Comparison of ENCODE assay signal across 18 cellular contexts in the genomic region with DNA sequence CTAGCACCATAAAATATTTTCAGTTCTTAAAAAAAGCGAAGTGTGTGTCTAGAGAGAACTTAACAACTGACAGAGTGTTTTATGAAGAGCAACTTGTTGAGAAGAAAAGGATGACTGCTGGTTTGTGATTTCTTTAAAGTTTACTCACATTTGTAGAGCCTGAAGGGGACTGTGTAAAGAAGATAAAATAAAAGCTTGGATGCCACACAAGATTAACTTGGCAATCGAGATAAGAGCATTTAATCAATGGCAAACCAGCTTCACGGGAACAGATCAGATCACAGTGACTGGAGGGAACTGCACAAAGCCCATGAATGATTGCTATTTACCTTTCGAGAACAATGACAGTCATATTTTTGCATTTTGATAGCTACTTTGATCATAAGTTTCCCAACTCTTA.
DNase-seq lines count a peak whose midpoint lies in the region; ATAC-seq, FAIRE-seq and TF ChIP-seq lines count a peak whose summit lies in the region.
"Had no signal": no experiment of that assay in that cellular context is flagged by ENCODE, and none has a peak within 500 bp of the region (broad histone marks: within the 10 kb centered on the region; RNA-seq: fewer than 3 reads in every experiment).

No MANE protein-coding gene starts in this region.

- H3K27me3 ChIP-seq in GM23338 (ENCODE audit: insufficient read depth) = no peaks in the 10 kb centered on the region
- no peaks in the 10 kb centered on the region for H3K27me3 ChIP-seq in K562 (ENCODE audit: control insufficient read depth in 2 of 2, insufficient read depth in 2 of 2, low read length in 2 of 2)
- H3K27me3 ChIP-seq in neural progenitor cell = no peaks in the 10 kb centered on the region

- BruUV-seq in K562 (replicated peaks; lab: Mats Ljungman, UMichigan) = no TSS peak

- H3K27ac ChIP-seq in GM23338 (ENCODE audit: low read depth) (no peak overlapping the region), K562 (ENCODE audit: extremely low read depth, low read depth, low read length) (no peak overlapping the region), neural progenitor cell (no peak overlapping the region)
- H3K27ac ChIP-seq: 22Rv1, A549, C4-2B had no signal

- no peak for TF ChIP-seq EP300 in K562 (IDR thresholded peaks at IDR 0.05; ENCODE audit: low read length)

- WGBS in K562 (ENCODE audit: insufficient coverage, low coverage, missing lambda C conversion rate) = 3% methylated on average over 4 of the region's 4 CpGs

- H3K27ac Mint-ChIP-seq in GM23338 (0 out of 2 replicates have a peak overlapping the region, but pooled peaks have one; percentile 54), neural progenitor cell (no peak overlapping the region)
- H3K27ac Mint-ChIP-seq: CD4-positive, alpha-beta T cell had no signal

- no peaks in the 10 kb centered on the region for H3K36me3 Mint-ChIP-seq in GM23338 (ENCODE audit: low read depth)
- H3K36me3 Mint-ChIP-seq in neural progenitor cell = no peaks in the 10 kb centered on the region

- H3K4me2 ChIP-seq in GM23338 = no peak overlapping the region
- no peak overlapping the region for H3K4me2 ChIP-seq in K562 (ENCODE audit: insufficient read depth, low read length)
- H3K4me2 ChIP-seq in neural progenitor cell = no peak overlapping the region
- H3K4me2 ChIP-seq: A549 had no signal

- H3K4me1 Mint-ChIP-seq in GM23338 (no peaks in the 10 kb centered on the region), neural progenitor cell (no peaks in the 10 kb centered on the region)

- no peak overlapping the region for H3K4me3 Mint-ChIP-seq in GM23338
- H3K4me3 Mint-ChIP-seq in neural progenitor cell = no peak overlapping the region
- H3K4me3 Mint-ChIP-seq: CD4-positive, alpha-beta T cell had no signal

- H3K27me3 Mint-ChIP-seq in GM23338 (ENCODE audit: insufficient read depth, low read depth, poor library complexity) (no peaks in the 10 kb centered on the region), neural progenitor cell (ENCODE audit: insufficient read depth, low read depth) (no peaks in the 10 kb centered on the region)
- H3K27me3 Mint-ChIP-seq: CD4-positive, alpha-beta T cell had no signal

- H3K4me3 ChIP-seq in GM23338 = no peak overlapping the region
- no peak overlapping the region for H3K4me3 ChIP-seq in K562
- no peak overlapping the region for H3K4me3 ChIP-seq in neural progenitor cell
- H3K4me3 ChIP-seq: A549, HAP-1 had no signal

- POLR2A ChIA-PET in K562 (lab: Yijun Ruan, JAX) = interaction anchor here (0.6 to 0.9 kb wide), 2 partner anchors 9 to 316 kb away, joined by 3 to 4 read pairs; no protein-coding TSS in a partner anchor

- no peaks in the 10 kb centered on the region for H3K9me1 ChIP-seq in K562 (ENCODE audit: control insufficient read depth, insufficient read depth, low read length)

- no peak for TF ChIP-seq RAD21 in K562 (CRISPR knock-in tag; conservative IDR thresholded peaks at IDR 0.05 in 1 of 2, IDR thresholded peaks at IDR 0.05 in 1 of 2)

- no peaks in the 10 kb centered on the region for H3K4me1 ChIP-seq in GM23338 (ENCODE audit: insufficient read depth)
- no peaks in the 10 kb centered on the region for H3K4me1 ChIP-seq in K562 (replicated peaks in 1 of 2; ENCODE audit: control insufficient read depth in 2 of 2, insufficient read depth in 2 of 2, low read length in 2 of 2)
- no peaks in the 10 kb centered on the region for H3K4me1 ChIP-seq in neural progenitor cell
- H3K4me1 ChIP-seq: A549, Caco-2, HAP-1 had no signal

- no peak for FAIRE-seq in K562 (lab: Jason Lieb, UNC)
- FAIRE-seq: A549, G401.6, GM12891, GM19239 had no signal

- no peaks in the 10 kb centered on the region for H3K9me3 Mint-ChIP-seq in GM23338
- no peaks in the 10 kb centered on the region for H3K9me3 Mint-ChIP-seq in neural progenitor cell

- H3F3A ChIP-seq in GM23338 (replicated peaks; ENCODE audit: low read depth) (no peaks in the 10 kb centered on the region), neural progenitor cell (ENCODE audit: low read depth) (no peaks in the 10 kb centered on the region)

- H3K79me2 ChIP-seq in GM23338 (replicated peaks; ENCODE audit: insufficient read depth) (no peaks in the 10 kb centered on the region), K562 (ENCODE audit: control insufficient read depth, insufficient read depth, low read length) (no peaks in the 10 kb centered on the region), neural progenitor cell (ENCODE audit: low read depth) (no peaks in the 10 kb centered on the region)

- in situ Hi-C loops in K562 (cut with MboI) = no loop called here

- H3K9ac ChIP-seq in K562 (ENCODE audit: insufficient read depth in 1 of 2, low read depth in 2 of 2, low read length in 2 of 2) (no peak overlapping the region), neural progenitor cell (no peak overlapping the region)

- H3K9me2 ChIP-seq in GM23338 (ENCODE audit: insufficient read depth) = no peaks in the 10 kb centered on the region

- DNase-seq in GM23338 (ENCODE audit: low spot score) (no peak), NCI-H82 treated with DMSO at 0.1 percent for 48 hours (lab: John Stamatoyannopoulos, UW; ENCODE audit: unreplicated experiment) (peak; percentile 14), K562 (ENCODE audit: extremely low read depth in 1 of 4, low spot score in 3 of 4) (no peak), neural progenitor cell (ENCODE audit: low spot score) (no peak), T-helper 2 cell (no peak), NCI-H748 treated with DMSO at 0.1 percent for 48 hours (lab: John Stamatoyannopoulos, UW) (no peak)
- DNase-seq: AML-193; Caco-2; CD4-positive, alpha-beta T cell; IMR-90 had no signal

- TF ChIP-seq CTCF in GM23338 (conservative IDR thresholded peaks at IDR 0.05; ENCODE audit: low read depth in 2 of 2) (no peak), K562 (IDR thresholded peaks at IDR 0.05 in 2 of 3, conservative IDR thresholded peaks at IDR 0.05 in 1 of 3; ENCODE audit: insufficient read depth in 2 of 3, low read depth in 1 of 3, low read length in 3 of 3) (no peak), neural progenitor cell (IDR thresholded peaks at IDR 0.05) (no peak)

- CTCF ChIA-PET in K562 (lab: Yijun Ruan, JAX; ENCODE audit: low intra/inter-chr PET ratio) = no interaction called here

- H3K9me3 ChIP-seq in K562 (replicated peaks; ENCODE audit: control insufficient read depth, insufficient read depth, low read depth, low read length) (no peaks in the 10 kb centered on the region), neural progenitor cell (ENCODE audit: low read depth) (no peaks in the 10 kb centered on the region)
- H3K9me3 ChIP-seq: A549, Caco-2, HAP-1 had no signal

- ATAC-seq in GM23338 (no peak), K562 (no peak), HG02610 (IDR thresholded peaks at IDR 0.05; ENCODE audit: unreplicated experiment) (no peak)
- ATAC-seq: A549 had no signal

- H4K20me1 ChIP-seq in GM23338 (replicated peaks; ENCODE audit: insufficient read depth) = no peaks in the 10 kb centered on the region
- no peaks in the 10 kb centered on the region for H4K20me1 ChIP-seq in K562 (replicated peaks; ENCODE audit: control insufficient read depth, insufficient read depth, low read length)
- H4K20me1 ChIP-seq in neural progenitor cell (ENCODE audit: low read depth) = no peaks in the 10 kb centered on the region

- intact Hi-C loops in K562 (cut with micrococcal nuclease) = no loop called here

- H3K36me3 ChIP-seq in GM23338 (ENCODE audit: insufficient read depth) (no peaks in the 10 kb centered on the region), K562 (ENCODE audit: control insufficient read depth, insufficient read depth, low read length) (no peaks in the 10 kb centered on the region), neural progenitor cell (no peaks in the 10 kb centered on the region)
- H3K36me3 ChIP-seq: HAP-1 had no signal

- no peak for TF ChIP-seq POLR2A in K562 (conservative IDR thresholded peaks at IDR 0.05)

- H2AFZ ChIP-seq in GM23338 (no peak overlapping the region; the same call in 1 of the 2 replicates), K562 (ENCODE audit: low read depth, low read length) (no peak overlapping the region), neural progenitor cell (replicated peaks) (peak overlapping the region; percentile 38)

TF ChIP-seq in GM23338, 12 proteins besides CTCF, POLR2A, EP300 and RAD21 (continues in another document):
- no peak for TF ChIP-seq NANOG (IDR thresholded peaks at IDR 0.05; ENCODE audit: borderline replicate concordance)
- no peak for TF ChIP-seq STAT1 (IDR thresholded peaks at IDR 0.05; ENCODE audit: unreplicated experiment)
- no peak for TF ChIP-seq EZH2 (IDR thresholded peaks at IDR 0.05; ENCODE audit: low read depth, unreplicated experiment)
- TF ChIP-seq ZNF331 (CRISPR knock-in tag; IDR thresholded peaks at IDR 0.05; ENCODE audit: low read depth) = no peak

TF ChIP-seq in K562, 482 proteins besides CTCF, POLR2A, EP300 and RAD21 (continues in another document):
- TF ChIP-seq TAF7 (tag; IDR thresholded peaks at IDR 0.05) (no peak), ZNF217 (CRISPR knock-in tag; IDR thresholded peaks at IDR 0.05) (no peak), ARID1B (IDR thresholded peaks at IDR 0.05) (peak; percentile 61)
